Comparison of ENCODE assay signal across 9 cellular contexts in the genomic region with DNA sequence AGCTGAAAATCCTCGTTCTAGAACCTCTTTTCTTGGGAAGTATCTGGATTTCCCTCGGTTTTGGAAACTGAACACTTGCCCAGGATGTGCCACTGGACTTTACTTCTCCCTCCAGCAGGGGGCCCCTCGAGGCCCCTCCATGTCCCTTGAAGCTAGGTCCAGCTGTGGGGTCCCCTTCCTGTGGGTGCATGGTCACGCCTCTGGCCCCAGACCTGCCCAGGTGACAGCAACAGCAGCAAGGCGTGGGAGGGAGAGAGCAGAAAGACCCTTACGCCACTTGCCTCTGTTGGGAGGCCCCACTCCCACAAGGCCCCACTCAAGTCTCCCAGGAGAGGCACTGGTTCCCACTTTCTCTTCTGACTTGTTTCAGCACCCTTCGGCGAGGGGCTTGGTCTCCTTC. TPM values are rescaled to one million over a fixed set of nuclear protein-coding genes. Genes with fewer than 3 reads are reported as not detected.
DNase-seq lines count a peak whose midpoint lies in the region; ATAC-seq and TF ChIP-seq lines count a peak whose summit lies in the region.
"Had no signal": no experiment of that assay in that cellular context is flagged by ENCODE, and none has a peak within 500 bp of the region (broad histone marks: within the 10 kb centered on the region; RNA-seq: fewer than 3 reads in every experiment).

No MANE protein-coding gene starts in this region.

- DNase-seq in myocyte (ENCODE audit: low read depth), result peak; percentile 31
- DNase-seq in naive thymus-derived CD8-positive, alpha-beta T cell, result no peak
- DNase-seq in activated naive CD4-positive, alpha-beta T cell treated with Interleukin-2 at 50 U/mL for 16 hours, result no peak
- DNase-seq in glomerular visceral epithelial cell (ENCODE audit: extremely low spot score), result no peak
- DNase-seq in mesenteric fat pad (ENCODE audit: low spot score), result no peak

- TF ChIP-seq CTCF in C4-2B (conservative IDR thresholded peaks at IDR 0.05) (peak; percentile 84), HEK293 (tag by site-specific recombination; IDR thresholded peaks at IDR 0.05) (peak; percentile 52; the same call in 1 of the 2 replicates), brain (conservative IDR thresholded peaks at IDR 0.05) (peak; percentile 42 to 52)

- H3K36me3 Mint-ChIP-seq in brain, result peaks cover 17% of the 10 kb centered on the region
- H3K36me3 Mint-ChIP-seq in naive thymus-derived CD8-positive, alpha-beta T cell, result no peaks in the 10 kb centered on the region

- H3K4me1 ChIP-seq in HEK293 (ENCODE audit: control insufficient read depth, insufficient read depth, low read length), result peaks cover 2% of the 10 kb centered on the region; the same call in 1 of the 2 replicates

- H3K27me3 Mint-ChIP-seq in brain, result peaks cover 5% of the 10 kb centered on the region
- H3K27me3 Mint-ChIP-seq in naive thymus-derived CD8-positive, alpha-beta T cell, result no peaks in the 10 kb centered on the region

- peak overlapping the region; percentile 70 for H3K27ac ChIP-seq in C4-2B
- H3K27ac ChIP-seq in HEK293 (ENCODE audit: extremely low read depth, low read depth, low read length), result no peak overlapping the region

- POLR2A ChIA-PET in HEK293 (lab: Yijun Ruan, JAX), result interaction anchor here (0.7 kb wide), 1 partner anchor 72 kb away, joined by 3 read pairs; a partner anchor contains a TSS
- POLR2A ChIA-PET in naive thymus-derived CD8-positive, alpha-beta T cell (lab: Charles Lee), result interaction anchor here (1.4 kb wide), 1 partner anchor 10 kb away, joined by 5 read pairs; no protein-coding TSS in a partner anchor

- no peaks in the 10 kb centered on the region for H3K9me3 ChIP-seq in HEK293 (ENCODE audit: control insufficient read depth, insufficient read depth, low read depth, low read length)

- H3K4me1 Mint-ChIP-seq in brain, result peaks cover 39% of the 10 kb centered on the region
- peaks cover 12 to 44% (median 15%) of the 10 kb centered on the region in 4 donors for H3K4me1 Mint-ChIP-seq in naive thymus-derived CD8-positive, alpha-beta T cell

- peak overlapping the region in 1 of 5 experiments; percentile 41 for H3K4me3 Mint-ChIP-seq in brain
- no peak overlapping the region for H3K4me3 Mint-ChIP-seq in naive thymus-derived CD8-positive, alpha-beta T cell

- ATAC-seq in naive thymus-derived CD8-positive, alpha-beta T cell, result no peak

- H3K36me3 ChIP-seq in HEK293 (ENCODE audit: control insufficient read depth in 2 of 2, insufficient read depth in 1 of 2, low read length in 2 of 2), result peaks cover 0 to 6% of the 10 kb centered on the region in 2 experiments; a peak in 2 of 3 replicates

- CTCF ChIA-PET in HEK293 (lab: Yijun Ruan, JAX), result interaction anchor here (0.6 to 3.4 kb wide), 15 partner anchors 9 to 1073 kb away, joined by 3 to 15 read pairs (median 4); no protein-coding TSS in a partner anchor

- no peak overlapping the region for H3K4me3 ChIP-seq in HEK293 (ENCODE audit: low read depth, low read length)
- H3K4me3 ChIP-seq: skin epidermis had no signal

- H3K9me3 Mint-ChIP-seq in brain, result no peaks in the 10 kb centered on the region
- no peaks in the 10 kb centered on the region for H3K9me3 Mint-ChIP-seq in naive thymus-derived CD8-positive, alpha-beta T cell

- H3K27ac Mint-ChIP-seq in brain, result no peak overlapping the region
- peak overlapping the region in 1 of 10 donors; percentile 21 for H3K27ac Mint-ChIP-seq in naive thymus-derived CD8-positive, alpha-beta T cell

TF ChIP-seq in HEK293, 187 proteins besides CTCF, POLR2A, EP300 and RAD21:
- no peak for TF ChIP-seq ZNF138 (tag by site-specific recombination; IDR thresholded peaks at IDR 0.05; ENCODE audit: borderline replicate concordance)
- TF ChIP-seq ZNF2 (tag by site-specific recombination; IDR thresholded peaks at IDR 0.05), result 0 out of 2 replicates have a peak, but pooled peaks have one; percentile 56
- TF ChIP-seq ZNF785 (tag by site-specific recombination; IDR thresholded peaks at IDR 0.05), result no peak
- no peak for TF ChIP-seq ZNF510 (tag by site-specific recombination; IDR thresholded peaks at IDR 0.05; ENCODE audit: insufficient replicate concordance)
- no peak for TF ChIP-seq ZNF596 (tag by site-specific recombination; IDR thresholded peaks at IDR 0.05)
- TF ChIP-seq ZBTB8A (tag by site-specific recombination; IDR thresholded peaks at IDR 0.05), result no peak
- no peak for TF ChIP-seq ZNF48 (tag by site-specific recombination; IDR thresholded peaks at IDR 0.05)
- no peak for TF ChIP-seq ZNF677 (tag by site-specific recombination; IDR thresholded peaks at IDR 0.05)
- TF ChIP-seq ZNF654 (tag by site-specific recombination; IDR thresholded peaks at IDR 0.05; ENCODE audit: low read depth), result peak; percentile 19; the same call in 1 of the 2 replicates
- TF ChIP-seq GLIS2 (tag by site-specific recombination; IDR thresholded peaks at IDR 0.05), result peak; percentile 43
- TF ChIP-seq, protein P1, sequence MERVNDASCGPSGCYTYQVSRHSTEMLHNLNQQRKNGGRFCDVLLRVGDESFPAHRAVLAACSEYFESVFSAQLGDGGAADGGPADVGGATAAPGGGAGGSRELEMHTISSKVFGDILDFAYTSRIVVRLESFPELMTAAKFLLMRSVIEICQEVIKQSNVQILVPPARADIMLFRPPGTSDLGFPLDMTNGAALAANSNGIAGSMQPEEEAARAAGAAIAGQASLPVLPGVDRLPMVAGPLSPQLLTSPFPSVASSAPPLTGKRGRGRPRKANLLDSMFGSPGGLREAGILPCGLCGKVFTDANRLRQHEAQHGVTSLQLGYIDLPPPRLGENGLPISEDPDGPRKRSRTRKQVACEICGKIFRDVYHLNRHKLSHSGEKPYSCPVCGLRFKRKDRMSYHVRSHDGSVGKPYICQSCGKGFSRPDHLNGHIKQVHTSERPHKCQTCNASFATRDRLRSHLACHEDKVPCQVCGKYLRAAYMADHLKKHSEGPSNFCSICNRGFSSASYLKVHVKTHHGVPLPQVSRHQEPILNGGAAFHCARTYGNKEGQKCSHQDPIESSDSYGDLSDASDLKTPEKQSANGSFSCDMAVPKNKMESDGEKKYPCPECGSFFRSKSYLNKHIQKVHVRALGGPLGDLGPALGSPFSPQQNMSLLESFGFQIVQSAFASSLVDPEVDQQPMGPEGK (tag by site-specific recombination; IDR thresholded peaks at IDR 0.05), result no peak
TF ChIP-seq in HEK293: peak in this region for 3.

RNA-seq across cellular contexts. Expression of gene SLC25A29, which starts 3.1 kb away (rescaled TPM):
- polyA plus RNA-seq in brain (ENCODE audit: insufficient read depth, low read depth, low replicate concordance), result 50.1 TPM
- total RNA-seq in myocyte (79.6 and 93.0 TPM in 2 replicates), mesenteric fat pad (20.0 TPM)
- 18.7 TPM for polyA plus RNA-seq in myocyte (2012)
- total RNA-seq in naive thymus-derived CD8-positive, alpha-beta T cell, result 10 to 100 TPM; 16.1 to 18.5 TPM
- polyA plus RNA-seq in naive thymus-derived CD8-positive, alpha-beta T cell, result 1 to 10 TPM; 2.7 to 8.8 (median 4.1) TPM

RNA-seq across cellular contexts. Expression of gene SLC25A47, which starts 20.0 kb away (rescaled TPM):
- 0.27 TPM for polyA plus RNA-seq in brain (ENCODE audit: insufficient read depth, low read depth, low replicate concordance)
- total RNA-seq in myocyte (not detected in 2 replicates), mesenteric fat pad (not detected)
- not detected for polyA plus RNA-seq in myocyte (2012)
- not detected for total RNA-seq in naive thymus-derived CD8-positive, alpha-beta T cell
- not detected for polyA plus RNA-seq in naive thymus-derived CD8-positive, alpha-beta T cell
